13 cellular contexts compared by ENCODE assay signal in genomic region chr11:36249271-36249670, GRCh38. TPM values are rescaled to one million over a fixed set of nuclear protein-coding genes. Genes with fewer than 3 reads are reported as not detected.
DNase-seq lines count a peak whose midpoint lies in the region; ATAC-seq and TF ChIP-seq lines count a peak whose summit lies in the region.
"Had no signal": no experiment of that assay in that cellular context is flagged by ENCODE, and none has a peak within 500 bp of the region (broad histone marks: within the 10 kb centered on the region; RNA-seq: fewer than 3 reads in every experiment).

No MANE protein-coding gene starts in this region.

- DNase-seq in AG10803 (ENCODE audit: low read depth) (peak; percentile 74), HS-5 (ENCODE audit: low read depth) (peak; percentile 61), astrocyte of the hippocampus (ENCODE audit: low read depth, low spot score) (peak; percentile 71), kidney tubule cell (ENCODE audit: low spot score) (peak; percentile 92), psoas muscle (no peak), SKM-1 treated with dmso at 0.1 percent for 144 hours (lab: John Stamatoyannopoulos, UW; ENCODE audit: unreplicated experiment) (no peak), ascending aorta (ENCODE audit: low spot score in 2 of 2) (no peak)
- DNase-seq in activated T-helper 2 cell treated with anti-CD3 and anti-CD28 coated beads, Interferon-gamma antibody, Interleukin-2, Interleukin-4, amounts not matched to agents 10 μg/mL and 5 μg/mL and 100 μg/mL, durations not matched to agents 14 hours and 24 hours and 36 hours (ENCODE audit: low spot score) = no peak
- DNase-seq: Caco-2, NCI-H524 treated with DMSO at 0.1 percent for 48 hours, nucleus accumbens, WERI-Rb-1 had no signal

- TF ChIP-seq CTCF in AG10803 (conservative IDR thresholded peaks at IDR 0.05; ENCODE audit: low read length) = no peak
- TF ChIP-seq CTCF in psoas muscle (IDR thresholded peaks at IDR 0.05) = no peak
- no peak for TF ChIP-seq CTCF in ascending aorta (IDR thresholded peaks at IDR 0.05)

- H3K27ac Mint-ChIP-seq in activated T-helper 2 cell treated with anti-CD3 and anti-CD28 coated beads, Interferon-gamma antibody, Interleukin-2, Interleukin-4, amounts not matched to agents 10 μg/mL and 5 μg/mL and 100 μg/mL, durations not matched to agents 14 hours and 24 hours and 36 hours = no peak overlapping the region

- no peak for ATAC-seq in psoas muscle
- ATAC-seq: HCT116 had no signal

- H3K4me1 ChIP-seq in psoas muscle (no peaks in the 10 kb centered on the region), ascending aorta (no peaks in the 10 kb centered on the region)
- H3K4me1 ChIP-seq: Caco-2 had no signal

- H3K36me3 ChIP-seq in psoas muscle (ENCODE audit: insufficient read depth in 1 of 2, low read depth in 1 of 2) = no peaks in the 10 kb centered on the region
- H3K36me3 ChIP-seq in ascending aorta = no peaks in the 10 kb centered on the region
- H3K36me3 ChIP-seq: WERI-Rb-1 had no signal

- peaks cover 15% of the 10 kb centered on the region for H3K27me3 Mint-ChIP-seq in activated T-helper 2 cell treated with anti-CD3 and anti-CD28 coated beads, Interferon-gamma antibody, Interleukin-2, Interleukin-4, amounts not matched to agents 10 μg/mL and 5 μg/mL and 100 μg/mL, durations not matched to agents 14 hours and 24 hours and 36 hours (ENCODE audit: low read depth)

- no peaks in the 10 kb centered on the region for H3K36me3 Mint-ChIP-seq in activated T-helper 2 cell treated with anti-CD3 and anti-CD28 coated beads, Interferon-gamma antibody, Interleukin-2, Interleukin-4, amounts not matched to agents 10 μg/mL and 5 μg/mL and 100 μg/mL, durations not matched to agents 14 hours and 24 hours and 36 hours (ENCODE audit: low read depth)

- H3K9me3 Mint-ChIP-seq in activated T-helper 2 cell treated with anti-CD3 and anti-CD28 coated beads, Interferon-gamma antibody, Interleukin-2, Interleukin-4, amounts not matched to agents 10 μg/mL and 5 μg/mL and 100 μg/mL, durations not matched to agents 14 hours and 24 hours and 36 hours = no peaks in the 10 kb centered on the region

- H3K9me3 ChIP-seq in psoas muscle (peaks cover 6% of the 10 kb centered on the region), ascending aorta (no peaks in the 10 kb centered on the region)
- H3K9me3 ChIP-seq: Caco-2 had no signal

- H3K27ac ChIP-seq in psoas muscle = no peak overlapping the region
- no peak overlapping the region for H3K27ac ChIP-seq in ascending aorta
- H3K27ac ChIP-seq: WERI-Rb-1 had no signal

- peaks cover 0 to 6% (median 0%) of the 10 kb centered on the region in 3 donors for H3K27me3 ChIP-seq in psoas muscle (ENCODE audit: insufficient read depth in 3 of 3, low read length in 2 of 3)
- H3K27me3 ChIP-seq in ascending aorta = no peaks in the 10 kb centered on the region

- no peak overlapping the region for H3K4me3 Mint-ChIP-seq in activated T-helper 2 cell treated with anti-CD3 and anti-CD28 coated beads, Interferon-gamma antibody, Interleukin-2, Interleukin-4, amounts not matched to agents 10 μg/mL and 5 μg/mL and 100 μg/mL, durations not matched to agents 14 hours and 24 hours and 36 hours (ENCODE audit: low read depth)

- peaks cover 3% of the 10 kb centered on the region for H3K4me1 Mint-ChIP-seq in activated T-helper 2 cell treated with anti-CD3 and anti-CD28 coated beads, Interferon-gamma antibody, Interleukin-2, Interleukin-4, amounts not matched to agents 10 μg/mL and 5 μg/mL and 100 μg/mL, durations not matched to agents 14 hours and 24 hours and 36 hours (ENCODE audit: low read depth)

- H3K4me3 ChIP-seq in AG10803 (ENCODE audit: low read length) (no peak overlapping the region), psoas muscle (no peak overlapping the region), ascending aorta (no peak overlapping the region)

- intact Hi-C loops in psoas muscle (cut with DNase I) (no loop called here), ascending aorta (cut with DNase I) (no loop called here)
- intact Hi-C loops in activated T-helper 2 cell treated with anti-CD3 and anti-CD28 coated beads, Interferon-gamma antibody, Interleukin-2, Interleukin-4, amounts not matched to agents 10 μg/mL and 5 μg/mL and 100 μg/mL, durations not matched to agents 14 hours and 24 hours and 36 hours (cut with micrococcal nuclease) = no loop called here

- 90 to 95% (median 92%) methylated on average over 2 of the region's 2 CpGs for WGBS in psoas muscle, 3 donors

RNA-seq across cellular contexts. Expression of gene COMMD9, which starts 40.0 kb away (rescaled TPM):
- total RNA-seq in psoas muscle (10 to 100 TPM; 52.1 to 79.6 (median 71.8) TPM), ascending aorta (69.2 TPM)
- polyA plus RNA-seq in psoas muscle = 10 to 100 TPM; 53.0 to 67.2 (median 54.0) TPM
- total RNA-seq in activated T-helper 2 cell treated with anti-CD3 and anti-CD28 coated beads, Interferon-gamma antibody, Interleukin-2, Interleukin-4, amounts not matched to agents 10 μg/mL and 5 μg/mL and 100 μg/mL, durations not matched to agents 14 hours and 24 hours and 36 hours = 35.8 and 39.8 TPM in 2 replicates

RNA-seq across cellular contexts. Expression of gene PRR5L, which starts 46.8 kb away (rescaled TPM):
- total RNA-seq in psoas muscle (1 to 10 TPM in 2 of 4 donors, under 1 TPM in 2; 0.66 to 2.5 (median 1.4) TPM), ascending aorta (32.5 TPM)
- polyA plus RNA-seq in psoas muscle = 1 to 10 TPM in 1 of 3 donors, under 1 TPM in 2; 0.39 to 1.4 (median 0.82) TPM
- 23.4 and 32.7 TPM in 2 replicates for total RNA-seq in activated T-helper 2 cell treated with anti-CD3 and anti-CD28 coated beads, Interferon-gamma antibody, Interleukin-2, Interleukin-4, amounts not matched to agents 10 μg/mL and 5 μg/mL and 100 μg/mL, durations not matched to agents 14 hours and 24 hours and 36 hours
- total RNA-seq: Caco-2 had no signal

Comparison
In these comparisons a context has a peak if more than half of its experiments do, and no peak if none do; other contexts are left out.
1. DNase-seq: peak in AG10803 (single experiment), HS-5 (single experiment), astrocyte of the hippocampus (single experiment) and kidney tubule cell (single experiment); none in psoas muscle (0 of 2), SKM-1 treated with dmso at 0.1 percent for 144 hours (single experiment), ascending aorta (0 of 2) and activated T-helper 2 cell treated with anti-CD3 and anti-CD28 coated beads, Interferon-gamma antibody, Interleukin-2, Interleukin-4, amounts not matched to agents 10 μg/mL and 5 μg/mL and 100 μg/mL, durations not matched to agents 14 hours and 24 hours and 36 hours (single experiment).